Comparison of ENCODE assay signal across 30 cellular contexts in the genomic region with DNA sequence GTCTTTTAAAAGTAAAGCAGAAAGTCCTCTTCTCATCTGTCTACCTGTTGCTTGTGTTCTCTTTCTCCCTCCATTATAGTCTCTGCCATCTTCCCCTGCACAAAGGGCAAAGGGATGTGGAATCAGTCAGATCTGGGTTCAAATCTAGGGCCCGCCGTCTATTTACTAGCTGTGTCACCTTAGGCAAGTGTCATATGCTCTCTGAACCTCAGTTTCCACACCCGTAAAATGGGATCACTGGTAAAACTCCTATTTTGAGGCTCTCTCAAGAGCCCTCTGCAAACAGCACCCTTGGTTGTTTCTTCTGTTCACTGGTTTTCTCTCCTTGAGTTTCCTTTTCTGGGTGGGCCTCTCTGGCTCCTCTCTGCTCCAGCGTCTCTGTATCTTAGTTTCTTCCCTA.
"Had no signal": no experiment of that assay in that cellular context is flagged by ENCODE, and none has a peak within 500 bp of the region (broad histone marks: within the 10 kb centered on the region; RNA-seq: fewer than 3 reads in every experiment).

No MANE protein-coding gene starts in this region.

- DNase-seq: activated CD4-positive, alpha-beta T cell treated with anti-CD3 and anti-CD28 coated beads for 1 hour; activated CD4-positive, alpha-beta T cell treated with anti-CD3 and anti-CD28 coated beads, Interleukin-2, amount 10 ng/mL, durations not matched to agents 24 days and 14 days; activated CD4-positive, alpha-beta T cell treated with anti-CD3 and anti-CD28 coated beads, Interleukin-2, amount 50 U/mL, for 4 hours; activated CD4-positive, CD25-positive, alpha-beta regulatory T cell; activated CD8-positive, alpha-beta T cell treated with anti-CD3 and anti-CD28 coated beads for 36 hours; activated gamma-delta T cell; activated naive CD4-positive, alpha-beta T cell treated with Interleukin-2 at 50 U/mL for 16 hours; activated naive CD8-positive, alpha-beta T cell treated with anti-CD3 and anti-CD28 coated beads, Interleukin-2, amount 50 U/mL, for 24 hours; activated T-cell treated with anti-CD3 and anti-CD28 coated beads, Interleukin-2, amount 50 U/mL, for 1 hour; activated T-cell treated with anti-CD3 and anti-CD28 coated beads, Interleukin-2, amount 50 U/mL, for 72 hours; anterior cingulate cortex; caudate nucleus; cerebellar nuclear complex; NCI-H1092 treated with DMSO at 0.1 percent for 48 hours; NCI-H187; NCI-H2029 treated with DMSO at 0.1 percent for 48 hours; NCI-H2107; NCI-H2171; NCI-H510A; NCI-H526; NCI-H748 treated with DMSO at 0.1 percent for 48 hours; NK-92 treated with Interleukin-12 subunit alpha and Interleukin-12 subunit beta, amount 100 ng/mL, for 24 hours; OCI-M1; Right ventricle myocardium superior; T1000; WERI-Rb-1 had no signal

- ATAC-seq: activated CD8-positive, alpha-beta T cell treated with anti-CD3 and anti-CD28 coated beads for 36 hours; activated naive CD8-positive, alpha-beta T cell treated with anti-CD3 and anti-CD28 coated beads, Interleukin-2, amount 50 U/mL, for 24 hours; activated T-cell treated with anti-CD3 and anti-CD28 coated beads, Interleukin-2, amount 50 U/mL, for 72 hours had no signal

- FAIRE-seq: bronchial epithelial cell had no signal

- H3K27ac ChIP-seq: WERI-Rb-1 had no signal

- H3K36me3 Mint-ChIP-seq: activated naive CD8-positive, alpha-beta T cell; brain had no signal

- H3K27ac Mint-ChIP-seq: activated CD4-positive, alpha-beta T cell treated with anti-CD3 and anti-CD28 coated beads, Interleukin-2, amount 10 ng/mL, durations not matched to agents 24 days and 14 days; activated CD8-positive, alpha-beta T cell treated with anti-CD3 and anti-CD28 coated beads for 36 hours; activated naive CD8-positive, alpha-beta T cell; activated naive CD8-positive, alpha-beta T cell treated with anti-CD3 and anti-CD28 coated beads, Interleukin-2, amount 50 U/mL, for 24 hours; activated T-cell treated with anti-CD3 and anti-CD28 coated beads, Interleukin-2, amount 50 U/mL, for 72 hours; activated T-helper 2 cell treated with anti-CD3 and anti-CD28 coated beads, Interferon-gamma antibody, Interleukin-2, Interleukin-4, amounts not matched to agents 10 μg/mL and 5 μg/mL and 100 μg/mL, durations not matched to agents 14 hours and 24 hours and 36 hours had no signal

- H3K36me3 ChIP-seq: WERI-Rb-1 had no signal

- H3K9me3 Mint-ChIP-seq: activated CD4-positive, alpha-beta T cell treated with anti-CD3 and anti-CD28 coated beads, Interleukin-2, amount 10 ng/mL, durations not matched to agents 24 days and 14 days; activated CD8-positive, alpha-beta T cell treated with anti-CD3 and anti-CD28 coated beads for 36 hours; activated naive CD8-positive, alpha-beta T cell treated with anti-CD3 and anti-CD28 coated beads, Interleukin-2, amount 50 U/mL, for 24 hours; activated T-cell treated with anti-CD3 and anti-CD28 coated beads, Interleukin-2, amount 50 U/mL, for 72 hours; activated T-helper 2 cell treated with anti-CD3 and anti-CD28 coated beads, Interferon-gamma antibody, Interleukin-2, Interleukin-4, amounts not matched to agents 10 μg/mL and 5 μg/mL and 100 μg/mL, durations not matched to agents 14 hours and 24 hours and 36 hours had no signal

- H3K4me3 Mint-ChIP-seq: activated CD4-positive, alpha-beta T cell treated with anti-CD3 and anti-CD28 coated beads, Interleukin-2, amount 10 ng/mL, durations not matched to agents 24 days and 14 days; activated CD8-positive, alpha-beta T cell treated with anti-CD3 and anti-CD28 coated beads for 36 hours; activated naive CD8-positive, alpha-beta T cell; activated naive CD8-positive, alpha-beta T cell treated with anti-CD3 and anti-CD28 coated beads, Interleukin-2, amount 50 U/mL, for 24 hours; activated T-cell treated with anti-CD3 and anti-CD28 coated beads, Interleukin-2, amount 50 U/mL, for 72 hours had no signal
